Comparison of ENCODE assay signal across 1 cellular context in genomic region chr10:13669182-13669860, GRCh38.
TF ChIP-seq lines count a peak whose summit lies in the region.

No MANE protein-coding gene starts in this region.

TF ChIP-seq in liver, 16 proteins besides CTCF, POLR2A, EP300 and RAD21 (continued from another document):
- TF ChIP-seq ZBTB33 (IDR thresholded peaks at IDR 0.05) (no peak), RXRA (IDR thresholded peaks at IDR 0.05) (peak; percentile 7 to 28), HNF4A (conservative IDR thresholded peaks at IDR 0.05) (peak in 1 of 2 donors; percentile 21), REST (IDR thresholded peaks at IDR 0.05) (no peak), MAX (IDR thresholded peaks at IDR 0.05) (no peak), NR2F2 (IDR thresholded peaks at IDR 0.05) (no peak), SP1 (IDR thresholded peaks at IDR 0.05) (peak; percentile 23), YY1 (IDR thresholded peaks at IDR 0.05) (no peak), FOXA1 (IDR thresholded peaks at IDR 0.05) (no peak), GABPA (IDR thresholded peaks at IDR 0.05 in 1 of 2, conservative IDR thresholded peaks at IDR 0.05 in 1 of 2) (no peak), JUND (IDR thresholded peaks at IDR 0.05) (no peak)
